Comparison of ENCODE assay signal across 8 cellular contexts in genomic region chr1:149636286-149637122, GRCh38. TPM values are rescaled to one million over a fixed set of nuclear protein-coding genes. Genes with fewer than 3 reads are reported as not detected.
DNase-seq lines count a peak whose midpoint lies in the region; ATAC-seq and TF ChIP-seq lines count a peak whose summit lies in the region.
"Not testable (repeated sequence)": the region's sequence is repeated elsewhere in the genome, so short reads cannot be mapped to it uniquely, and the experiment has no call there.

No MANE protein-coding gene starts in this region.

- TF ChIP-seq EP300 in sigmoid colon (IDR thresholded peaks at IDR 0.05) = peak in 1 of 4 donors; percentile 27

- ATAC-seq in GM18907 (IDR thresholded peaks at IDR 0.05; ENCODE audit: unreplicated experiment) (peak; percentile 90), HG03103 (IDR thresholded peaks at IDR 0.05; ENCODE audit: low read depth, unreplicated experiment) (peak; percentile 71)

- intact Hi-C loops in sigmoid colon (cut with DNase I) = not testable (repeated sequence)

- not testable (repeated sequence) for TF ChIP-seq CTCF in 22Rv1 (IDR thresholded peaks at IDR 0.05); VCaP (conservative IDR thresholded peaks at IDR 0.05); sigmoid colon (IDR thresholded peaks at IDR 0.05)

- WGBS in sigmoid colon, 2 donors = 0% methylated on average over 40 of the region's 41 CpGs

- TF ChIP-seq POLR2A in sigmoid colon (IDR thresholded peaks at IDR 0.05) = peak; percentile 38 to 52

- H3K27ac ChIP-seq in 22Rv1 (peak overlapping the region; percentile 95), VCaP (peak overlapping the region; percentile 81), sigmoid colon (peak overlapping the region; percentile 84 to 90 (median 88))

- not testable (repeated sequence) for H3K27me3 ChIP-seq in sigmoid colon

- not testable (repeated sequence) for H3K9me3 ChIP-seq in sigmoid colon

- not testable (repeated sequence) for H3K36me3 ChIP-seq in sigmoid colon

- H3K4me1 ChIP-seq in sigmoid colon = not testable (repeated sequence)

- peak; percentile 53 for DNase-seq in NCI-H2171 treated with DMSO at 0.1 percent for 48 hours (lab: John Stamatoyannopoulos, UW)
- peak; percentile 62 for DNase-seq in brain pericyte (ENCODE audit: low read depth, low spot score)
- DNase-seq in sigmoid colon = peak; percentile 95

- H3K4me3 ChIP-seq in iPS-11a (ENCODE audit: low read depth, low read length) = peak overlapping the region; percentile 25
- H3K4me3 ChIP-seq in sigmoid colon = peak overlapping the region; percentile 38 to 55 (median 52)

RNA-seq across cellular contexts. Expression of gene PPIAL4C, which starts 52.9 kb away (rescaled TPM):
- not detected for total RNA-seq in sigmoid colon
- under 1 TPM in 1 of 3 donors, not detected in 2; 0.39 TPM for polyA plus RNA-seq in sigmoid colon

Comparison
In these comparisons a context has a peak if more than half of its experiments do, and no peak if none do; other contexts are left out.
1. Peak in every context shown above with its lines: DNase-seq, ATAC-seq, H3K4me3 ChIP-seq and H3K27ac ChIP-seq.